16 cellular contexts compared by ENCODE assay signal in genomic region chr15:71425388-71425787, GRCh38.
A peak's percentile ranks its signal among the peaks of the same experiment; 100 is the strongest.
DNase-seq lines count a peak whose midpoint lies in the region; ATAC-seq and TF ChIP-seq lines count a peak whose summit lies in the region.
"Had no signal": no experiment of that assay in that cellular context is flagged by ENCODE, and none has a peak within 500 bp of the region (broad histone marks: within the 10 kb centered on the region; RNA-seq: fewer than 3 reads in every experiment).

No MANE protein-coding gene starts in this region.

- H3K27me3 ChIP-seq in Loucy (ENCODE audit: insufficient read depth, low read length, poor library complexity, severe bottlenecking) (no peaks in the 10 kb centered on the region), uterus (no peaks in the 10 kb centered on the region), GM23338 (ENCODE audit: insufficient read depth) (no peaks in the 10 kb centered on the region)
- H3K27me3 ChIP-seq: BLaER1 treated with 17β-estradiol and CSF1 and Interleukin-3, amounts not matched to agents 10 nM and 100 nM had no signal

- H3K27ac ChIP-seq in uterus (peak overlapping the region; percentile 53 to 60), GM23338 (ENCODE audit: low read depth) (no peak overlapping the region)
- H3K27ac ChIP-seq: 22Rv1; BLaER1 treated with 17β-estradiol and CSF1 and Interleukin-3, amounts not matched to agents 10 nM and 100 nM had no signal

- no peak for TF ChIP-seq POLR2A in uterus (IDR thresholded peaks at IDR 0.05)

- H3K9me2 ChIP-seq in Loucy (replicated peaks; ENCODE audit: low read depth, low read length): no peaks in the 10 kb centered on the region
- no peaks in the 10 kb centered on the region for H3K9me2 ChIP-seq in GM23338 (ENCODE audit: insufficient read depth)

- H3K36me3 Mint-ChIP-seq in activated CD4-positive, alpha-beta T cell treated with anti-CD3 and anti-CD28 coated beads, Interleukin-2, amount 10 ng/mL, durations not matched to agents 24 days and 14 days (ENCODE audit: low read depth): no peaks in the 10 kb centered on the region
- H3K36me3 Mint-ChIP-seq in activated CD4-positive, alpha-beta T cell treated with anti-CD3 and anti-CD28 coated beads for 36 hours (ENCODE audit: low read depth): no peaks in the 10 kb centered on the region
- no peaks in the 10 kb centered on the region for H3K36me3 Mint-ChIP-seq in GM23338 (ENCODE audit: low read depth)
- H3K36me3 Mint-ChIP-seq: CD8-positive, alpha-beta T cell; IgD-negative memory B cell had no signal

- H3K36me3 ChIP-seq in Loucy (ENCODE audit: insufficient read depth, low read length): no peaks in the 10 kb centered on the region
- no peaks in the 10 kb centered on the region for H3K36me3 ChIP-seq in uterus
- no peaks in the 10 kb centered on the region for H3K36me3 ChIP-seq in GM23338 (ENCODE audit: insufficient read depth)
- H3K36me3 ChIP-seq: BLaER1 treated with 17β-estradiol and CSF1 and Interleukin-3, amounts not matched to agents 10 nM and 100 nM; HAP-1 had no signal

- H3K9me3 ChIP-seq in Loucy (ENCODE audit: insufficient read depth, low read depth, low read length): no peaks in the 10 kb centered on the region
- no peaks in the 10 kb centered on the region for H3K9me3 ChIP-seq in uterus
- H3K9me3 ChIP-seq: HAP-1 had no signal

- H2AFZ ChIP-seq in Loucy (ENCODE audit: low read length) (0 out of 2 replicates have a peak overlapping the region, but pooled peaks have one; percentile 14), GM23338 (no peak overlapping the region)

- H3K27me3 Mint-ChIP-seq in activated CD4-positive, alpha-beta T cell treated with anti-CD3 and anti-CD28 coated beads, Interleukin-2, amount 10 ng/mL, durations not matched to agents 24 days and 14 days: peaks cover 2% of the 10 kb centered on the region
- peaks cover 16% of the 10 kb centered on the region for H3K27me3 Mint-ChIP-seq in activated CD4-positive, alpha-beta T cell treated with anti-CD3 and anti-CD28 coated beads for 36 hours
- peaks cover 3% of the 10 kb centered on the region for H3K27me3 Mint-ChIP-seq in GM23338 (ENCODE audit: insufficient read depth, low read depth, poor library complexity)

- H3K4me3 Mint-ChIP-seq in activated CD4-positive, alpha-beta T cell treated with anti-CD3 and anti-CD28 coated beads, Interleukin-2, amount 10 ng/mL, durations not matched to agents 24 days and 14 days: no peak overlapping the region
- no peak overlapping the region for H3K4me3 Mint-ChIP-seq in activated CD4-positive, alpha-beta T cell treated with anti-CD3 and anti-CD28 coated beads for 36 hours
- no peak overlapping the region for H3K4me3 Mint-ChIP-seq in GM23338
- H3K4me3 Mint-ChIP-seq: B cell; CD8-positive, alpha-beta T cell; IgD-negative memory B cell had no signal

- POLR2A ChIA-PET in activated CD4-positive, alpha-beta T cell treated with anti-CD3 and anti-CD28 coated beads for 36 hours (lab: Charles Lee): no interaction called here

- intact Hi-C loops in activated CD4-positive, alpha-beta T cell treated with anti-CD3 and anti-CD28 coated beads, Interleukin-2, amount 10 ng/mL, durations not matched to agents 24 days and 14 days (cut with micrococcal nuclease): no loop called here
- intact Hi-C loops in activated CD4-positive, alpha-beta T cell treated with anti-CD3 and anti-CD28 coated beads for 36 hours (cut with DNase I, micrococcal nuclease): no loop called here
- intact Hi-C loops in uterus (cut with DNase I; ENCODE audit: low total_unique reads): no loop called here

- no peak overlapping the region for H3K9ac ChIP-seq in Loucy (ENCODE audit: low read depth, low read length, poor library complexity, severe bottlenecking)
- H3K9ac ChIP-seq: BLaER1 treated with 17β-estradiol and CSF1 and Interleukin-3, amounts not matched to agents 10 nM and 100 nM had no signal

- H3K4me1 Mint-ChIP-seq in activated CD4-positive, alpha-beta T cell treated with anti-CD3 and anti-CD28 coated beads, Interleukin-2, amount 10 ng/mL, durations not matched to agents 24 days and 14 days: no peaks in the 10 kb centered on the region
- no peaks in the 10 kb centered on the region for H3K4me1 Mint-ChIP-seq in activated CD4-positive, alpha-beta T cell treated with anti-CD3 and anti-CD28 coated beads for 36 hours
- peaks cover 17% of the 10 kb centered on the region for H3K4me1 Mint-ChIP-seq in GM23338
- H3K4me1 Mint-ChIP-seq: B cell had no signal

- no peak for ATAC-seq in activated CD4-positive, alpha-beta T cell treated with anti-CD3 and anti-CD28 coated beads for 36 hours
- ATAC-seq in HG02571 (IDR thresholded peaks at IDR 0.05; ENCODE audit: unreplicated experiment): no peak
- ATAC-seq in GM23338: no peak
- ATAC-seq: CD8-positive, alpha-beta T cell had no signal

- no peak for TF ChIP-seq CTCF in Loucy (conservative IDR thresholded peaks at IDR 0.05; ENCODE audit: low read length)
- TF ChIP-seq CTCF in uterus (IDR thresholded peaks at IDR 0.05): no peak
- TF ChIP-seq CTCF in GM23338 (conservative IDR thresholded peaks at IDR 0.05; ENCODE audit: low read depth in 2 of 2): no peak

- no peak overlapping the region for H3K4me2 ChIP-seq in Loucy (ENCODE audit: low read depth, low read length, poor library complexity, severe bottlenecking)
- H3K4me2 ChIP-seq in GM23338: no peak overlapping the region
- H3K4me2 ChIP-seq: BLaER1 treated with 17β-estradiol and CSF1 and Interleukin-3, amounts not matched to agents 10 nM and 100 nM had no signal

- H3K4me1 ChIP-seq in Loucy (ENCODE audit: insufficient read depth, low read length, poor library complexity, severe bottlenecking) (peaks cover 14% of the 10 kb centered on the region), uterus (no peaks in the 10 kb centered on the region), GM23338 (ENCODE audit: insufficient read depth) (peaks cover 12% of the 10 kb centered on the region)

- CTCF ChIA-PET in activated CD4-positive, alpha-beta T cell treated with anti-CD3 and anti-CD28 coated beads for 36 hours (lab: Charles Lee): no interaction called here

- DNase-seq in activated CD4-positive, alpha-beta T cell treated with anti-CD3 and anti-CD28 coated beads, Interleukin-2, amount 10 ng/mL, durations not matched to agents 24 days and 14 days: peak; percentile 31
- no peak for DNase-seq in activated CD4-positive, alpha-beta T cell treated with anti-CD3 and anti-CD28 coated beads for 36 hours
- DNase-seq in fibroblast of gingiva (ENCODE audit: low read depth): peak; percentile 0
- DNase-seq in uterus: no peak
- no peak for DNase-seq in GM23338 (ENCODE audit: low spot score)
- DNase-seq: Calu3; CD8-positive, alpha-beta T cell; DMS79 treated with DMSO at 0.1 percent for 48 hours; GF-D8 had no signal

- no peaks in the 10 kb centered on the region for H4K20me1 ChIP-seq in Loucy (ENCODE audit: insufficient read depth, low read length, poor library complexity, severe bottlenecking)
- no peaks in the 10 kb centered on the region for H4K20me1 ChIP-seq in GM23338 (replicated peaks; ENCODE audit: insufficient read depth)
- H4K20me1 ChIP-seq: BLaER1 treated with 17β-estradiol and CSF1 and Interleukin-3, amounts not matched to agents 10 nM and 100 nM had no signal

- H3K79me2 ChIP-seq in Loucy (ENCODE audit: insufficient read depth, low read length): no peaks in the 10 kb centered on the region
- H3K79me2 ChIP-seq in GM23338 (replicated peaks; ENCODE audit: insufficient read depth): no peaks in the 10 kb centered on the region

- no peaks in the 10 kb centered on the region for H3F3A ChIP-seq in Loucy (ENCODE audit: low read depth)
- H3F3A ChIP-seq in GM23338 (replicated peaks; ENCODE audit: low read depth): no peaks in the 10 kb centered on the region

- H3K27ac Mint-ChIP-seq in activated CD4-positive, alpha-beta T cell treated with anti-CD3 and anti-CD28 coated beads, Interleukin-2, amount 10 ng/mL, durations not matched to agents 24 days and 14 days: no peak overlapping the region
- H3K27ac Mint-ChIP-seq in activated CD4-positive, alpha-beta T cell treated with anti-CD3 and anti-CD28 coated beads for 36 hours: no peak overlapping the region
- H3K27ac Mint-ChIP-seq in GM23338: no peak overlapping the region
- H3K27ac Mint-ChIP-seq: B cell; CD8-positive, alpha-beta T cell; IgD-negative memory B cell had no signal

- H3K9me3 Mint-ChIP-seq in activated CD4-positive, alpha-beta T cell treated with anti-CD3 and anti-CD28 coated beads, Interleukin-2, amount 10 ng/mL, durations not matched to agents 24 days and 14 days: no peaks in the 10 kb centered on the region
- no peaks in the 10 kb centered on the region for H3K9me3 Mint-ChIP-seq in activated CD4-positive, alpha-beta T cell treated with anti-CD3 and anti-CD28 coated beads for 36 hours (ENCODE audit: low read depth)
- no peaks in the 10 kb centered on the region for H3K9me3 Mint-ChIP-seq in GM23338
- H3K9me3 Mint-ChIP-seq: CD8-positive, alpha-beta T cell had no signal

- H3K4me3 ChIP-seq in Loucy (ENCODE audit: low read length, poor library complexity, severe bottlenecking) (no peak overlapping the region), uterus (no peak overlapping the region), GM23338 (no peak overlapping the region)
- H3K4me3 ChIP-seq: BLaER1 treated with 17β-estradiol and CSF1 and Interleukin-3, amounts not matched to agents 10 nM and 100 nM; HAP-1 had no signal

TF ChIP-seq in GM23338, 12 proteins besides CTCF, POLR2A, EP300 and RAD21:
- no peak for TF ChIP-seq ZNF331 (CRISPR knock-in tag; IDR thresholded peaks at IDR 0.05; ENCODE audit: low read depth)
- no peak for TF ChIP-seq NANOG (IDR thresholded peaks at IDR 0.05; ENCODE audit: borderline replicate concordance)
- TF ChIP-seq, protein P1, sequence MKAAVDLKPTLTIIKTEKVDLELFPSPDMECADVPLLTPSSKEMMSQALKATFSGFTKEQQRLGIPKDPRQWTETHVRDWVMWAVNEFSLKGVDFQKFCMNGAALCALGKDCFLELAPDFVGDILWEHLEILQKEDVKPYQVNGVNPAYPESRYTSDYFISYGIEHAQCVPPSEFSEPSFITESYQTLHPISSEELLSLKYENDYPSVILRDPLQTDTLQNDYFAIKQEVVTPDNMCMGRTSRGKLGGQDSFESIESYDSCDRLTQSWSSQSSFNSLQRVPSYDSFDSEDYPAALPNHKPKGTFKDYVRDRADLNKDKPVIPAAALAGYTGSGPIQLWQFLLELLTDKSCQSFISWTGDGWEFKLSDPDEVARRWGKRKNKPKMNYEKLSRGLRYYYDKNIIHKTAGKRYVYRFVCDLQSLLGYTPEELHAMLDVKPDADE (IDR thresholded peaks at IDR 0.05): no peak

Comparison
In these comparisons a context has a peak if more than half of its experiments do, and no peak if none do; other contexts are left out.
1. DNase-seq: peak in activated CD4-positive, alpha-beta T cell treated with anti-CD3 and anti-CD28 coated beads, Interleukin-2, amount 10 ng/mL, durations not matched to agents 24 days and 14 days (single experiment) and fibroblast of gingiva (single experiment); none in activated CD4-positive, alpha-beta T cell treated with anti-CD3 and anti-CD28 coated beads for 36 hours (single experiment), uterus (0 of 2) and GM23338 (single experiment).